ENCODE assay signal across 19 cellular contexts in genomic region chr1:38958967-38959366, GRCh38. TPM values are rescaled to one million over a fixed set of nuclear protein-coding genes. Genes with fewer than 3 reads are reported as not detected.
DNase-seq lines count a peak whose midpoint lies in the region; ATAC-seq, FAIRE-seq and TF ChIP-seq lines count a peak whose summit lies in the region.
"Had no signal": no experiment of that assay in that cellular context is flagged by ENCODE, and none has a peak within 500 bp of the region (broad histone marks: within the 10 kb centered on the region; RNA-seq: fewer than 3 reads in every experiment).

No MANE protein-coding gene starts in this region.

- TF ChIP-seq POLR2A in H1 (IDR thresholded peaks at IDR 0.05; ENCODE audit: control extremely low read depth in 1 of 2, low read depth in 2 of 2, low read length in 2 of 2) (no peak), GM12891 (IDR thresholded peaks at IDR 0.05; ENCODE audit: low read depth, low read length) (no peak)

- ATAC-seq in GM21737 (IDR thresholded peaks at IDR 0.05; ENCODE audit: unreplicated experiment) = no peak

- H3K4me2 ChIP-seq in H1 (ENCODE audit: insufficient read depth in 1 of 2, low read depth in 2 of 2, low read length in 2 of 2) (no peak overlapping the region), mesendoderm (ENCODE audit: low read length) (no peak overlapping the region)

- H3K9me3 ChIP-seq in H1 (ENCODE audit: insufficient read depth in 2 of 2, low read depth in 1 of 2, low read length in 1 of 2) (no peaks in the 10 kb centered on the region), BE2C (no peaks in the 10 kb centered on the region)
- H3K9me3 ChIP-seq: HAP-1, uterus had no signal

- peak overlapping the region; percentile 21 for H3K4ac ChIP-seq in H1 (replicated peaks; ENCODE audit: insufficient read length, low read depth, low read length)
- H3K4ac ChIP-seq in mesendoderm (ENCODE audit: low read depth, low read length) = no peak overlapping the region

- H4K8ac ChIP-seq in H1 (ENCODE audit: extremely low read depth, insufficient read depth, low read length) (no peak overlapping the region), mesendoderm (ENCODE audit: low read depth, low read length) (no peak overlapping the region)

- TF ChIP-seq CTCF in H1 (IDR thresholded peaks at IDR 0.05; ENCODE audit: control extremely low read depth in 1 of 3, insufficient read depth in 1 of 3, low read depth in 1 of 3, low read length in 3 of 3) = no peak
- TF ChIP-seq CTCF in BE2C (IDR thresholded peaks at IDR 0.05; ENCODE audit: low read depth, low read length) = no peak

- no peaks in the 10 kb centered on the region for H3K23me2 ChIP-seq in H1 (ENCODE audit: low read depth, low read length)

- H3K36me3 ChIP-seq in H1 (ENCODE audit: control insufficient read depth in 2 of 4, insufficient read depth in 4 of 4, low read length in 3 of 4) = no peaks in the 10 kb centered on the region
- no peaks in the 10 kb centered on the region for H3K36me3 ChIP-seq in mesendoderm (ENCODE audit: control insufficient read depth, insufficient read depth, low read length)
- H3K36me3 ChIP-seq in BE2C = no peaks in the 10 kb centered on the region
- H3K36me3 ChIP-seq: HAP-1, uterus had no signal

- CTCF ChIA-PET in H1 (lab: Charles Lee; ENCODE audit: partially characterized antibody) = interaction anchor here (0.6 to 1.6 kb wide), 6 partner anchors 13 to 460 kb away, joined by 3 to 5 read pairs (median 3); no protein-coding TSS in a partner anchor

- H2BK120ac ChIP-seq in H1 (replicated peaks; ENCODE audit: low read depth, low read length) = no peak overlapping the region
- H2BK120ac ChIP-seq in mesendoderm (ENCODE audit: low read depth, low read length) = no peak overlapping the region

- H3K56ac ChIP-seq in H1 (replicated peaks; ENCODE audit: insufficient read length, low read depth, low read length) (no peak overlapping the region), mesendoderm (ENCODE audit: low read length) (no peak overlapping the region)

- H3K4me1 ChIP-seq in H1 (replicated peaks in 1 of 4; ENCODE audit: control insufficient read depth in 3 of 4, insufficient read depth in 4 of 4, low read length in 3 of 4) (no peaks in the 10 kb centered on the region), mesendoderm (ENCODE audit: control insufficient read depth, low read depth, low read length) (no peaks in the 10 kb centered on the region), BE2C (no peaks in the 10 kb centered on the region)
- H3K4me1 ChIP-seq: HAP-1, uterus had no signal

- WGBS in H1 (ENCODE audit: extremely low coverage in 1 of 2, insufficient coverage in 1 of 2, insufficient read length in 1 of 2, insufficient replicate concordance in 2 of 2, low coverage in 1 of 2, low lambda C conversion rate in 2 of 2, missing lambda C conversion rate in 1 of 2), 2 experiments = 93% methylated on average over 2 of the region's 2 CpGs; no CpG with 5 or more reads in 1 of the 2 experiments
- WGBS in mesendoderm (ENCODE audit: extremely low coverage, insufficient coverage, low lambda C conversion rate) = no CpG with 5 or more reads among the region's 2 CpGs

- no peaks in the 10 kb centered on the region for H3K79me2 ChIP-seq in H1 (ENCODE audit: control insufficient read depth in 1 of 2, insufficient read depth in 2 of 2, low read length in 2 of 2)
- no peaks in the 10 kb centered on the region for H3K79me2 ChIP-seq in mesendoderm (ENCODE audit: control insufficient read depth, insufficient read depth, low read length)

- H3K27me3 ChIP-seq in H1 (replicated peaks in 1 of 4; ENCODE audit: control insufficient read depth in 3 of 4, extremely low read depth in 1 of 4, insufficient read depth in 3 of 4, low read length in 3 of 4) (no peaks in the 10 kb centered on the region), mesendoderm (ENCODE audit: insufficient read depth, low read length, poor library complexity) (no peaks in the 10 kb centered on the region), BE2C (no peaks in the 10 kb centered on the region)
- H3K27me3 ChIP-seq: uterus had no signal

- no peak overlapping the region for H2AK5ac ChIP-seq in H1 (ENCODE audit: low read depth, low read length)
- H2AK5ac ChIP-seq in mesendoderm (ENCODE audit: low read length) = no peak overlapping the region

- no peak overlapping the region for H3K4me3 ChIP-seq in H1 (ENCODE audit: extremely low read depth in 1 of 4, insufficient read depth in 2 of 4, low read depth in 3 of 4, low read length in 4 of 4)
- no peak overlapping the region for H3K4me3 ChIP-seq in mesendoderm (ENCODE audit: low read length)
- no peak overlapping the region for H3K4me3 ChIP-seq in BE2C (ENCODE audit: low read depth, low read length)
- H3K4me3 ChIP-seq: HAP-1, lung, SK-N-MC, uterus had no signal

- peak overlapping the region; percentile 52; the same call in 1 of the 2 replicates for H2BK5ac ChIP-seq in H1 (ENCODE audit: low read depth, low read length)
- H2BK5ac ChIP-seq in mesendoderm (ENCODE audit: low read length) = no peak overlapping the region

- H2BK20ac ChIP-seq in H1 (ENCODE audit: low read length) = peak overlapping the region; percentile 83

- H2BK12ac ChIP-seq in H1 (ENCODE audit: low read depth, low read length) = peak overlapping the region; percentile 10; the same call in 1 of the 2 replicates

- H3K9ac ChIP-seq in H1 (replicated peaks in 1 of 4; ENCODE audit: extremely low read depth in 1 of 4, low read depth in 3 of 4, low read length in 3 of 4) (no peak overlapping the region), mesendoderm (ENCODE audit: low read length) (no peak overlapping the region)

- no peak overlapping the region for H2AFZ ChIP-seq in H1 (ENCODE audit: low read length)

- H3K23ac ChIP-seq in H1 (ENCODE audit: insufficient read length) = no peak overlapping the region
- no peak overlapping the region for H3K23ac ChIP-seq in mesendoderm (ENCODE audit: low read length)

- no peak overlapping the region for H3K14ac ChIP-seq in H1 (ENCODE audit: insufficient read length)

- H4K5ac ChIP-seq in H1 (ENCODE audit: insufficient read length, low read depth, low read length) (no peak overlapping the region), mesendoderm (ENCODE audit: low read length) (no peak overlapping the region)

- TF ChIP-seq RAD21 in Ishikawa (IDR thresholded peaks at IDR 0.05; ENCODE audit: low read depth) (no peak), H1 (IDR thresholded peaks at IDR 0.05 in 1 of 2, conservative IDR thresholded peaks at IDR 0.05 in 1 of 2; ENCODE audit: low read depth in 2 of 2, low read length in 2 of 2) (no peak)

- H3K79me1 ChIP-seq in H1 (ENCODE audit: low read depth, low read length) = no peaks in the 10 kb centered on the region
- H3K79me1 ChIP-seq in mesendoderm (ENCODE audit: low read length) = no peaks in the 10 kb centered on the region

- peaks cover 0 to 1% of the 10 kb centered on the region in 2 experiments for H4K20me1 ChIP-seq in H1 (replicated peaks in 1 of 2; ENCODE audit: control insufficient read depth in 1 of 2, insufficient read depth in 2 of 2, low read length in 2 of 2)

- H3K27ac ChIP-seq in H1 (ENCODE audit: low read depth, low read length) (no peak overlapping the region), mesendoderm (ENCODE audit: low read depth, low read length) (no peak overlapping the region)
- H3K27ac ChIP-seq: SK-N-MC, uterus had no signal

- no peak overlapping the region for H4K91ac ChIP-seq in H1 (replicated peaks; ENCODE audit: insufficient read length, low read length)

- POLR2A ChIA-PET in H1 (lab: Charles Lee; ENCODE audit: partially characterized antibody) = interaction anchor here (0.7 to 1.6 kb wide), 7 partner anchors 10 to 74 kb away, joined by 3 to 4 read pairs (median 3); no protein-coding TSS in a partner anchor

- H3K18ac ChIP-seq in H1 (ENCODE audit: extremely low read depth, low read length) (no peak overlapping the region), mesendoderm (ENCODE audit: low read length) (no peak overlapping the region)

- DNase-seq in Daoy (ENCODE audit: low read depth) (peak; percentile 26), H1 (ENCODE audit: low read depth in 1 of 2, low spot score in 2 of 2) (no peak), mesendoderm (peak; percentile 65), GOT3 (lab: John Stamatoyannopoulos, UW) (no peak), BE2C (no peak), GM12891 (ENCODE audit: insufficient read length, low spot score) (no peak)
- DNase-seq: activated naive CD4-positive, alpha-beta T cell; caudate nucleus; CD4-positive, alpha-beta memory T cell; MV-4-11; NK-92 treated with Interleukin-12 subunit alpha and Interleukin-12 subunit beta, amount 100 ng/mL, for 24 hours; stimulated activated naive CD4-positive, alpha-beta T cell; uterus had no signal

- TF ChIP-seq EP300 in Ishikawa (IDR thresholded peaks at IDR 0.05; ENCODE audit: borderline replicate concordance) = no peak; the same call in 1 of the 2 replicates
- no peak for TF ChIP-seq EP300 in H1 (IDR thresholded peaks at IDR 0.05; ENCODE audit: borderline replicate concordance in 1 of 2, low read depth in 2 of 2, low read length in 2 of 2)

- no peak for FAIRE-seq in H1 (lab: Jason Lieb, UNC)
- FAIRE-seq in GM12891 (lab: Jason Lieb, UNC) = no peak
- FAIRE-seq: endothelial cell of umbilical vein had no signal

- H2BK15ac ChIP-seq in H1 (ENCODE audit: low read length) (no peak overlapping the region), mesendoderm (replicated peaks; ENCODE audit: low read depth) (no peak overlapping the region)

RNA-seq across cellular contexts. Expression of gene RHBDL2, which starts 17.3 kb away (rescaled TPM):
- 0.80 and 1.4 TPM in 2 replicates for total RNA-seq in Daoy (2014; rRNA removed; shearing (Covaris generic))
- 0.84 and 1.2 TPM in 2 replicates for total RNA-seq in H1 (2021; fragmentation: NEBNext Ultra II Directional; extraction: Animal tissue kit (Norgen Biotek cat#: 25700))
- 0.31 and 0.42 TPM in 2 replicates for polyA plus RNA-seq in H1 (2011; rRNA removed)
- 0.97 TPM for polyA plus RNA-seq in H1 (2011; cell fraction: cytosol; rRNA removed)
- polyA plus RNA-seq in H1 (2011; cell fraction: nucleus; rRNA removed) = 0.50 TPM
- 1.5 to 2.3 TPM (median 2.2 TPM) in 4 replicates for polyA plus RNA-seq in H1 (2012, experiment 1 of 2)
- polyA plus RNA-seq in H1 (2012, experiment 2 of 2) = 0.66 TPM
- 0.59 TPM for polyA plus RNA-seq in H1 (2013, experiment 1 of 2)
- polyA plus RNA-seq in H1 (2013, experiment 2 of 2) = 0.66 TPM
- 0.19 and 1.4 TPM in 2 replicates for polyA minus RNA-seq in H1 (2011; rRNA and poly(A)+ RNA removed)
- not detected for polyA minus RNA-seq in H1 (2011; cell fraction: cytosol; rRNA and poly(A)+ RNA removed)
- polyA minus RNA-seq in H1 (2011; cell fraction: nucleus; rRNA and poly(A)+ RNA removed) = 0.40 TPM
- polyA plus RNA-seq in mesendoderm (2013, experiment 1 of 2) = 0.13 TPM
- 0.13 TPM for polyA plus RNA-seq in mesendoderm (2013, experiment 2 of 2)
- not detected for polyA plus RNA-seq in BE2C (2012; ENCODE audit: insufficient read depth, insufficient read length, low read depth)
- not detected for polyA plus RNA-seq in GM12891 (2012; ENCODE audit: low read depth, missing spikeins)
- total RNA-seq: CD4-positive, alpha-beta memory T cell had no signal
- polyA plus RNA-seq: CD4-positive, alpha-beta memory T cell had no signal

RNA-seq across cellular contexts. Expression of gene AKIRIN1, which starts 32.1 kb away (rescaled TPM):
- 66.7 and 75.8 TPM in 2 replicates for total RNA-seq in Daoy (2014; rRNA removed; shearing (Covaris generic))
- total RNA-seq in H1 (2021; fragmentation: NEBNext Ultra II Directional; extraction: Animal tissue kit (Norgen Biotek cat#: 25700)) = 236 TPM in 2 replicates
- polyA plus RNA-seq in H1 (2011; rRNA removed) = 117 and 148 TPM in 2 replicates
- 183 TPM for polyA plus RNA-seq in H1 (2011; cell fraction: cytosol; rRNA removed)
- polyA plus RNA-seq in H1 (2011; cell fraction: nucleus; rRNA removed) = 51.2 TPM
- 126 to 255 TPM (median 140 TPM) in 4 replicates for polyA plus RNA-seq in H1 (2012, experiment 1 of 2)
- 109 TPM for polyA plus RNA-seq in H1 (2012, experiment 2 of 2)
- polyA plus RNA-seq in H1 (2013, experiment 1 of 2) = 161 TPM
- polyA plus RNA-seq in H1 (2013, experiment 2 of 2) = 160 TPM
- 128 and 194 TPM in 2 replicates for polyA minus RNA-seq in H1 (2011; rRNA and poly(A)+ RNA removed)
- polyA minus RNA-seq in H1 (2011; cell fraction: cytosol; rRNA and poly(A)+ RNA removed) = 133 TPM
- polyA minus RNA-seq in H1 (2011; cell fraction: nucleus; rRNA and poly(A)+ RNA removed) = 92.6 TPM
- polyA plus RNA-seq in mesendoderm (2013, experiment 1 of 2) = 153 TPM
- polyA plus RNA-seq in mesendoderm (2013, experiment 2 of 2) = 155 TPM
- 28.7 TPM for polyA plus RNA-seq in BE2C (2012; ENCODE audit: insufficient read depth, insufficient read length, low read depth)
- 41.0 TPM for polyA plus RNA-seq in GM12891 (2012; ENCODE audit: low read depth, missing spikeins)

Comparison
In these comparisons a context has a peak if more than half of its experiments do, and no peak if none do; other contexts are left out.
1. DNase-seq: peak in Daoy (single experiment) and mesendoderm (single experiment); none in H1 (0 of 2), GOT3 (single experiment), BE2C (single experiment) and GM12891 (single experiment).